Comparison of ENCODE assay signal across 7 cellular contexts in the genomic region with DNA sequence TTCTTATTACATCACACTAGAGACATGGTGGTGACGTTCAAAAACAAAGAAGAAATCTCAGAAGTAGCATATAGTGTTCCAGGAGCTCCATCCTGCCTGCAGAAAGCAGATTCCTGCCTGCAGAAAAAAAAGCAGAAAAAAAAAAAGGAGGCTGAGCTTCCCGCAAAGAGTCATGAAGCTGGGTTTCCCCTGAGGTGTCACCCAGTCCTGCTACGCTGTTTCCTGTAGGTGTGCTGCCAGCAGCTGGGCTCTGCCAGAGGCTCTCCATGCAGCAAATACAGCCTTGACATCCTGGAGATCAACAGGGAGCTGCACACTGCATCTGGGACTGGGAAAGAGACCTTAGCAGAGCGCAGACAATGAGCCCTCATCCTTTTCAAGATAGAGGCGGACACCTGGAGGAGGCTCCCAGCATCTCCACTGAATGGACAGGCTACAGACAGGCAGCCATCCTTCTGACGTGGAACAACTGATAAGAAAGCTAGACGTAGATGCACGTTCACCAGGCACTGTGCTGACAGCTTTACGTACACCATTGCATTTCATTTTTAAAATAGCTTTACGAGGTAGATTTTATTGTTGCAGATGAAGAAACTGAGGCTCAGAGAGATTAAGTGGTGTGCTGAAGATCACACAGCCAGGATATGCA.
DNase-seq lines count a peak whose midpoint lies in the region; ATAC-seq and TF ChIP-seq lines count a peak whose summit lies in the region.

No MANE protein-coding gene starts in this region.

- no peak for TF ChIP-seq CTCF in GM10248 (IDR thresholded peaks at IDR 0.05; ENCODE audit: control extremely low read depth, extremely low read depth, low read depth, missing control alignments)

- no peaks in the 10 kb centered on the region for H3K9me3 Mint-ChIP-seq in activated naive CD4-positive, alpha-beta T cell treated with anti-CD3 and anti-CD28 coated beads for 36 hours
- no peaks in the 10 kb centered on the region for H3K9me3 Mint-ChIP-seq in stimulated activated effector memory CD8-positive, alpha-beta T cell treated with anti-CD3 and anti-CD28 coated beads, Interleukin-12 subunit alpha, Interleukin-12 subunit beta, amount 100 ng/mL, for 72 hours

- DNase-seq in activated CD4-positive, CD25-positive, alpha-beta regulatory T cell treated with anti-CD3 and anti-CD28 coated beads, Interleukin-2, amount 50 U/mL, for 72 hours: peak; percentile 49
- DNase-seq in activated naive CD4-positive, alpha-beta T cell treated with anti-CD3 and anti-CD28 coated beads for 36 hours: peak; percentile 83
- DNase-seq in kidney tubule cell (ENCODE audit: low spot score) (peak; percentile 67), GM10248 (ENCODE audit: extremely low spot score) (no peak), NCI-H1930 (lab: John Stamatoyannopoulos, UW) (no peak)
- DNase-seq in stimulated activated effector memory CD8-positive, alpha-beta T cell treated with anti-CD3 and anti-CD28 coated beads, Interleukin-12 subunit alpha, Interleukin-12 subunit beta, amount 100 ng/mL, for 72 hours (ENCODE audit: low spot score in 2 of 2): peak in 1 of 2 donors; percentile 57

- CTCF ChIA-PET in activated naive CD4-positive, alpha-beta T cell treated with anti-CD3 and anti-CD28 coated beads for 36 hours (lab: Charles Lee): interaction anchor here (0.6 to 1.8 kb wide), 10 partner anchors 8 to 668 kb away, joined by 3 to 5 read pairs (median 4); no protein-coding TSS in a partner anchor
- CTCF ChIA-PET in GM10248 (lab: Yijun Ruan, JAX): interaction anchor here (1.2 kb wide), 1 partner anchor 13 kb away, joined by 3 read pairs; no protein-coding TSS in a partner anchor

- POLR2A ChIA-PET in GM10248 (lab: Yijun Ruan, JAX): no interaction called here

- intact Hi-C loops in activated naive CD4-positive, alpha-beta T cell treated with anti-CD3 and anti-CD28 coated beads for 36 hours (cut with micrococcal nuclease): loop anchor here (1.0 to 5.0 kb wide), 10 partner anchors 57 to 461 kb away; no protein-coding TSS in a partner anchor

- H3K27me3 Mint-ChIP-seq in activated naive CD4-positive, alpha-beta T cell treated with anti-CD3 and anti-CD28 coated beads for 36 hours (ENCODE audit: low read depth): no peaks in the 10 kb centered on the region

- peaks cover 69% of the 10 kb centered on the region for H3K4me1 Mint-ChIP-seq in activated naive CD4-positive, alpha-beta T cell treated with anti-CD3 and anti-CD28 coated beads for 36 hours (ENCODE audit: low read depth)
- H3K4me1 Mint-ChIP-seq in stimulated activated effector memory CD8-positive, alpha-beta T cell treated with anti-CD3 and anti-CD28 coated beads, Interleukin-12 subunit alpha, Interleukin-12 subunit beta, amount 100 ng/mL, for 72 hours: peaks cover 61% of the 10 kb centered on the region

- peak overlapping the region; percentile 84 for H3K27ac Mint-ChIP-seq in activated naive CD4-positive, alpha-beta T cell treated with anti-CD3 and anti-CD28 coated beads for 36 hours
- peak overlapping the region; percentile 58 for H3K27ac Mint-ChIP-seq in stimulated activated effector memory CD8-positive, alpha-beta T cell treated with anti-CD3 and anti-CD28 coated beads, Interleukin-12 subunit alpha, Interleukin-12 subunit beta, amount 100 ng/mL, for 72 hours

- ATAC-seq in stimulated activated effector memory CD8-positive, alpha-beta T cell treated with anti-CD3 and anti-CD28 coated beads, Interleukin-12 subunit alpha, Interleukin-12 subunit beta, amount 100 ng/mL, for 72 hours: peak; percentile 88
- no peak for ATAC-seq in GM21576 (IDR thresholded peaks at IDR 0.05; ENCODE audit: unreplicated experiment)

- H3K4me3 Mint-ChIP-seq in activated naive CD4-positive, alpha-beta T cell treated with anti-CD3 and anti-CD28 coated beads for 36 hours: peak overlapping the region; percentile 55
- peak overlapping the region; percentile 51 for H3K4me3 Mint-ChIP-seq in stimulated activated effector memory CD8-positive, alpha-beta T cell treated with anti-CD3 and anti-CD28 coated beads, Interleukin-12 subunit alpha, Interleukin-12 subunit beta, amount 100 ng/mL, for 72 hours

- H3K36me3 Mint-ChIP-seq in activated naive CD4-positive, alpha-beta T cell treated with anti-CD3 and anti-CD28 coated beads for 36 hours (ENCODE audit: low read depth): no peaks in the 10 kb centered on the region
- H3K36me3 Mint-ChIP-seq in stimulated activated effector memory CD8-positive, alpha-beta T cell treated with anti-CD3 and anti-CD28 coated beads, Interleukin-12 subunit alpha, Interleukin-12 subunit beta, amount 100 ng/mL, for 72 hours: no peaks in the 10 kb centered on the region

Comparison
In these comparisons a context has a peak if more than half of its experiments do, and no peak if none do; other contexts are left out.
1. DNase-seq: peak in activated CD4-positive, CD25-positive, alpha-beta regulatory T cell treated with anti-CD3 and anti-CD28 coated beads, Interleukin-2, amount 50 U/mL, for 72 hours (single experiment), activated naive CD4-positive, alpha-beta T cell treated with anti-CD3 and anti-CD28 coated beads for 36 hours (single experiment) and kidney tubule cell (single experiment); none in GM10248 (single experiment) and NCI-H1930 (0 of 2).